In genomic region chr2:191270303-191271178, GRCh38 we compare ENCODE assay signal across 18 cellular contexts. TPM values are rescaled to one million over a fixed set of nuclear protein-coding genes. Genes with fewer than 3 reads are reported as not detected.
DNase-seq lines count a peak whose midpoint lies in the region; ATAC-seq and TF ChIP-seq lines count a peak whose summit lies in the region.
"Had no signal": no experiment of that assay in that cellular context is flagged by ENCODE, and none has a peak within 500 bp of the region (broad histone marks: within the 10 kb centered on the region; RNA-seq: fewer than 3 reads in every experiment).

No MANE protein-coding gene starts in this region.

- DNase-seq in NCI-H748 (lab: John Stamatoyannopoulos, UW; ENCODE audit: unreplicated experiment): peak; percentile 19
- DNase-seq in NCI-H748 treated with DMSO at 0.1 percent for 48 hours (lab: John Stamatoyannopoulos, UW): no peak
- DNase-seq in NCI-H526 (lab: John Stamatoyannopoulos, UW): peak; percentile 37 to 68
- DNase-seq in fibroblast of the aortic adventitia (ENCODE audit: low read depth): peak; percentile 74
- peak; percentile 19 for DNase-seq in superior temporal gyrus (ENCODE audit: extremely low spot score)
- DNase-seq in stimulated activated naive CD4-positive, alpha-beta T cell treated with Interleukin-2 at 50 U/mL for 16 hours (lab: John Stamatoyannopoulos, UW): no peak
- DNase-seq in T1000 (lab: John Stamatoyannopoulos, UW): no peak
- no peak for DNase-seq in upper lobe of left lung
- DNase-seq: CD4-positive, CD25-positive, alpha-beta regulatory T cell; dorsolateral prefrontal cortex; GF-D8; lower lobe of right lung; NCI-H1417; NK-92 treated with Interleukin-12 subunit alpha and Interleukin-12 subunit beta, amount 100 ng/mL, for 24 hours; pancreas; stimulated activated CD4-positive, alpha-beta T cell treated with anti-CD3 and anti-CD28 coated beads, Interleukin-1b, Interleukin-23, amount 100 ng/mL, for 48 hours; T-helper 9 cell had no signal

- no peaks in the 10 kb centered on the region for H3K27me3 ChIP-seq in upper lobe of left lung
- H3K27me3 ChIP-seq: dorsolateral prefrontal cortex, pancreas had no signal

- H3K27ac ChIP-seq in upper lobe of left lung: no peak overlapping the region
- H3K27ac ChIP-seq: A549, lower lobe of right lung, pancreas had no signal

- no peaks in the 10 kb centered on the region for H3K9me3 ChIP-seq in upper lobe of left lung
- H3K9me3 ChIP-seq: A549, lower lobe of right lung, pancreas had no signal

- no peak for ATAC-seq in upper lobe of left lung (ENCODE audit: low FRiP score in 2 of 2)
- ATAC-seq: A549, lower lobe of right lung, pancreas had no signal

- 68 to 69% methylated on average over 6 of the region's 6 CpGs for WGBS in upper lobe of left lung, 2 donors

- no peak for TF ChIP-seq EP300 in upper lobe of left lung (IDR thresholded peaks at IDR 0.05)

- TF ChIP-seq CTCF in fibroblast of the aortic adventitia (IDR thresholded peaks at IDR 0.05; ENCODE audit: insufficient read depth, low read length) (no peak), upper lobe of left lung (IDR thresholded peaks at IDR 0.05) (no peak)

- H3K36me3 ChIP-seq in upper lobe of left lung: no peaks in the 10 kb centered on the region
- H3K36me3 ChIP-seq: lower lobe of right lung, pancreas had no signal

- H3K4me1 ChIP-seq in upper lobe of left lung: peaks cover 0 to 18% (median 5%) of the 10 kb centered on the region in 4 donors

- H3K4me3 ChIP-seq in fibroblast of the aortic adventitia (ENCODE audit: low read depth, low read length) (no peak overlapping the region), upper lobe of left lung (no peak overlapping the region)
- H3K4me3 ChIP-seq: A549, dorsolateral prefrontal cortex, lower lobe of right lung, pancreas had no signal

- no peak for TF ChIP-seq POLR2A in upper lobe of left lung (IDR thresholded peaks at IDR 0.05)

RNA-seq across cellular contexts. Expression of gene MYO1B, which starts 25.3 kb away (rescaled TPM):
- total RNA-seq in fibroblast of the aortic adventitia (ENCODE audit: low replicate concordance): 75.3 and 103 TPM in 2 replicates
- 100 to 1,000 TPM; 112 to 311 (median 137) TPM for total RNA-seq in upper lobe of left lung
- total RNA-seq: CD4-positive, CD25-positive, alpha-beta regulatory T cell had no signal

Comparison
In these comparisons a context has a peak if more than half of its experiments do, and no peak if none do; other contexts are left out.
1. DNase-seq: peak in NCI-H748 (single experiment), NCI-H526 (2 of 2), fibroblast of the aortic adventitia (single experiment) and superior temporal gyrus (single experiment); none in NCI-H748 treated with DMSO at 0.1 percent for 48 hours (single experiment), stimulated activated naive CD4-positive, alpha-beta T cell treated with Interleukin-2 at 50 U/mL for 16 hours (single experiment), T1000 (single experiment) and upper lobe of left lung (0 of 2).